Comparison of ENCODE assay signal across 12 cellular contexts in genomic region chr1:209742409-209743144, GRCh38. TPM values are rescaled to one million over a fixed set of nuclear protein-coding genes. Genes with fewer than 3 reads are reported as not detected.
DNase-seq lines count a peak whose midpoint lies in the region; ATAC-seq and TF ChIP-seq lines count a peak whose summit lies in the region.
"Had no signal": no experiment of that assay in that cellular context is flagged by ENCODE, and none has a peak within 500 bp of the region (broad histone marks: within the 10 kb centered on the region; RNA-seq: fewer than 3 reads in every experiment).

No MANE protein-coding gene starts in this region.

- H3K27ac ChIP-seq in lower lobe of right lung: peak overlapping the region; percentile 47
- H3K27ac ChIP-seq in thoracic aorta: no peak overlapping the region

- peaks cover 60% of the 10 kb centered on the region for H3K4me1 Mint-ChIP-seq in activated CD4-positive, alpha-beta memory T cell treated with anti-CD3 and anti-CD28 coated beads for 36 hours (ENCODE audit: low read depth)
- H3K4me1 Mint-ChIP-seq in activated CD4-positive, alpha-beta memory T cell treated with anti-CD3 and anti-CD28 coated beads, Interleukin-2, amount 10 ng/mL, durations not matched to agents 7 days and 5 days: peaks cover 44% of the 10 kb centered on the region

- H3K9me3 ChIP-seq in lower lobe of right lung (no peaks in the 10 kb centered on the region), thoracic aorta (no peaks in the 10 kb centered on the region)
- H3K9me3 ChIP-seq: BE2C, upper lobe of left lung had no signal

- H3K9me3 Mint-ChIP-seq in activated CD4-positive, alpha-beta memory T cell treated with anti-CD3 and anti-CD28 coated beads for 36 hours: no peaks in the 10 kb centered on the region
- H3K9me3 Mint-ChIP-seq in activated CD4-positive, alpha-beta memory T cell treated with anti-CD3 and anti-CD28 coated beads, Interleukin-2, amount 10 ng/mL, durations not matched to agents 7 days and 5 days: no peaks in the 10 kb centered on the region
- H3K9me3 Mint-ChIP-seq: H9 had no signal

- H3K27me3 Mint-ChIP-seq in activated CD4-positive, alpha-beta memory T cell treated with anti-CD3 and anti-CD28 coated beads for 36 hours: no peaks in the 10 kb centered on the region
- H3K27me3 Mint-ChIP-seq in activated CD4-positive, alpha-beta memory T cell treated with anti-CD3 and anti-CD28 coated beads, Interleukin-2, amount 10 ng/mL, durations not matched to agents 7 days and 5 days: no peaks in the 10 kb centered on the region

- H3K4me3 Mint-ChIP-seq in activated CD4-positive, alpha-beta memory T cell treated with anti-CD3 and anti-CD28 coated beads for 36 hours: no peak overlapping the region
- H3K4me3 Mint-ChIP-seq in activated CD4-positive, alpha-beta memory T cell treated with anti-CD3 and anti-CD28 coated beads, Interleukin-2, amount 10 ng/mL, durations not matched to agents 7 days and 5 days: no peak overlapping the region
- H3K4me3 Mint-ChIP-seq: H9 had no signal

- no peak for DNase-seq in activated CD4-positive, alpha-beta memory T cell treated with anti-CD3 and anti-CD28 coated beads for 36 hours
- DNase-seq in activated CD4-positive, alpha-beta memory T cell treated with anti-CD3 and anti-CD28 coated beads, Interleukin-2, amount 10 ng/mL, durations not matched to agents 7 days and 5 days: no peak
- DNase-seq in cardiac fibroblast (ENCODE audit: low read depth in 2 of 2) (peak; percentile 76 to 89), lower lobe of right lung (no peak), thoracic aorta (ENCODE audit: low spot score) (no peak), NCI-H146 treated with DMSO at 0.1 percent for 48 hours (lab: John Stamatoyannopoulos, UW; ENCODE audit: unreplicated experiment) (no peak)
- DNase-seq: BE2C, H9, upper lobe of left lung had no signal

- H3K27me3 ChIP-seq in lower lobe of right lung (ENCODE audit: low read depth) (no peaks in the 10 kb centered on the region), thoracic aorta (replicated peaks; ENCODE audit: insufficient read depth) (no peaks in the 10 kb centered on the region)
- H3K27me3 ChIP-seq: BE2C, upper lobe of left lung had no signal

- H3K36me3 Mint-ChIP-seq in activated CD4-positive, alpha-beta memory T cell treated with anti-CD3 and anti-CD28 coated beads for 36 hours: no peaks in the 10 kb centered on the region
- no peaks in the 10 kb centered on the region for H3K36me3 Mint-ChIP-seq in activated CD4-positive, alpha-beta memory T cell treated with anti-CD3 and anti-CD28 coated beads, Interleukin-2, amount 10 ng/mL, durations not matched to agents 7 days and 5 days (ENCODE audit: low read depth)

- no peak overlapping the region for H3K4me3 ChIP-seq in cardiac fibroblast (replicated peaks in 1 of 2; ENCODE audit: low read depth in 2 of 2, low read length in 2 of 2)
- H3K4me3 ChIP-seq in lower lobe of right lung: peak overlapping the region; percentile 22
- peak overlapping the region; percentile 35 for H3K4me3 ChIP-seq in thoracic aorta
- H3K4me3 ChIP-seq: smooth muscle cell, upper lobe of left lung had no signal

- CTCF ChIA-PET in activated CD4-positive, alpha-beta memory T cell treated with anti-CD3 and anti-CD28 coated beads for 36 hours (lab: Charles Lee): interaction anchor here (1.1 to 1.2 kb wide), 2 partner anchors 14 to 26 kb away, joined by 3 read pairs; no protein-coding TSS in a partner anchor
- CTCF ChIA-PET in activated CD4-positive, alpha-beta memory T cell treated with anti-CD3 and anti-CD28 coated beads, Interleukin-2, amount 10 ng/mL, durations not matched to agents 7 days and 5 days (lab: Charles Lee): interaction anchor here (1.9 to 2.0 kb wide), 2 partner anchors 162 to 173 kb away, joined by 5 to 7 read pairs; no protein-coding TSS in a partner anchor

- TF ChIP-seq CTCF in cardiac fibroblast (IDR thresholded peaks at IDR 0.05; ENCODE audit: low read depth, low read length): no peak
- TF ChIP-seq CTCF in lower lobe of right lung (IDR thresholded peaks at IDR 0.05): no peak
- no peak for TF ChIP-seq CTCF in thoracic aorta (IDR thresholded peaks at IDR 0.05)

- no peaks in the 10 kb centered on the region for H3K4me1 ChIP-seq in lower lobe of right lung
- no peaks in the 10 kb centered on the region for H3K4me1 ChIP-seq in thoracic aorta (ENCODE audit: control insufficient read depth in 1 of 2, low read depth in 2 of 2)

- H3K36me3 ChIP-seq in lower lobe of right lung: no peaks in the 10 kb centered on the region
- H3K36me3 ChIP-seq in thoracic aorta: no peaks in the 10 kb centered on the region
- H3K36me3 ChIP-seq: BE2C, upper lobe of left lung had no signal

- POLR2A ChIA-PET in activated CD4-positive, alpha-beta memory T cell treated with anti-CD3 and anti-CD28 coated beads for 36 hours (lab: Charles Lee): interaction anchor here (1.2 to 1.5 kb wide), 2 partner anchors 15 kb away, joined by 3 to 4 read pairs; no protein-coding TSS in a partner anchor
- POLR2A ChIA-PET in activated CD4-positive, alpha-beta memory T cell treated with anti-CD3 and anti-CD28 coated beads, Interleukin-2, amount 10 ng/mL, durations not matched to agents 7 days and 5 days (lab: Charles Lee): interaction anchor here (1.1 to 2.2 kb wide), 2 partner anchors 8 to 13 kb away, joined by 3 to 13 read pairs; partner anchors contain the start of gene TRAF3IP3

- peak overlapping the region; percentile 79 for H3K27ac Mint-ChIP-seq in activated CD4-positive, alpha-beta memory T cell treated with anti-CD3 and anti-CD28 coated beads for 36 hours
- H3K27ac Mint-ChIP-seq in activated CD4-positive, alpha-beta memory T cell treated with anti-CD3 and anti-CD28 coated beads, Interleukin-2, amount 10 ng/mL, durations not matched to agents 7 days and 5 days: no peak overlapping the region
- H3K27ac Mint-ChIP-seq: H9 had no signal

- intact Hi-C loops in activated CD4-positive, alpha-beta memory T cell treated with anti-CD3 and anti-CD28 coated beads for 36 hours (cut with micrococcal nuclease): no loop called here
- intact Hi-C loops in lower lobe of right lung (cut with DNase I): no loop called here

- ATAC-seq in lower lobe of right lung (peak in 1 of 2 donors; percentile 51), thoracic aorta (ENCODE audit: insufficient number of reproducible peaks, low FRiP score, low read depth) (no peak), HG02642 (IDR thresholded peaks at IDR 0.05; ENCODE audit: poor library complexity, unreplicated experiment) (no peak), GM21390 (IDR thresholded peaks at IDR 0.05; ENCODE audit: unreplicated experiment) (no peak)

RNA-seq across cellular contexts. Expression of gene TRAF3IP3, which starts 13.3 kb away (rescaled TPM):
- total RNA-seq in activated CD4-positive, alpha-beta memory T cell treated with anti-CD3 and anti-CD28 coated beads for 36 hours: 100 to 1,000 TPM; 212 to 217 TPM
- 100 to 1,000 TPM; 421 to 422 TPM for total RNA-seq in activated CD4-positive, alpha-beta memory T cell treated with anti-CD3 and anti-CD28 coated beads, Interleukin-2, amount 10 ng/mL, durations not matched to agents 7 days and 5 days
- 12.4 TPM for total RNA-seq in lower lobe of right lung
- 10 to 100 TPM in 1 of 2 donors, 1 to 10 TPM in 1; 3.3 to 12.3 TPM for total RNA-seq in thoracic aorta
- total RNA-seq: H9 had no signal

RNA-seq across cellular contexts. Expression of gene HSD11B1, which starts 37.9 kb away (rescaled TPM):
- total RNA-seq in activated CD4-positive, alpha-beta memory T cell treated with anti-CD3 and anti-CD28 coated beads for 36 hours: 10 to 100 TPM; 22.4 to 23.9 TPM
- 10 to 100 TPM in 1 of 2 experiments, 1 to 10 TPM in 1; 8.7 to 11.4 TPM for total RNA-seq in activated CD4-positive, alpha-beta memory T cell treated with anti-CD3 and anti-CD28 coated beads, Interleukin-2, amount 10 ng/mL, durations not matched to agents 7 days and 5 days
- total RNA-seq in lower lobe of right lung: 11.6 TPM
- 10 to 100 TPM; 15.7 to 24.4 TPM for total RNA-seq in thoracic aorta
- total RNA-seq: H9, smooth muscle cell had no signal

RNA-seq across cellular contexts. Expression of gene C1orf74, which starts 41.8 kb away (rescaled TPM):
- 1 to 10 TPM; 3.5 to 3.9 TPM for total RNA-seq in activated CD4-positive, alpha-beta memory T cell treated with anti-CD3 and anti-CD28 coated beads for 36 hours
- total RNA-seq in activated CD4-positive, alpha-beta memory T cell treated with anti-CD3 and anti-CD28 coated beads, Interleukin-2, amount 10 ng/mL, durations not matched to agents 7 days and 5 days: 1 to 10 TPM; 2.1 to 2.2 TPM
- total RNA-seq in lower lobe of right lung: 1.6 TPM
- 1 to 10 TPM; 1.5 to 1.6 TPM for total RNA-seq in thoracic aorta

Comparison
In these comparisons a context has a peak if more than half of its experiments do, and no peak if none do; other contexts are left out.
1. DNase-seq: peak in cardiac fibroblast (2 of 2); none in activated CD4-positive, alpha-beta memory T cell treated with anti-CD3 and anti-CD28 coated beads for 36 hours (single experiment), activated CD4-positive, alpha-beta memory T cell treated with anti-CD3 and anti-CD28 coated beads, Interleukin-2, amount 10 ng/mL, durations not matched to agents 7 days and 5 days (single experiment), lower lobe of right lung (single experiment), thoracic aorta (single experiment) and NCI-H146 treated with DMSO at 0.1 percent for 48 hours (single experiment).
2. H3K4me3 ChIP-seq: peak in lower lobe of right lung (single experiment) and thoracic aorta (single experiment); none in cardiac fibroblast (0 of 2).
3. RNA of gene TRAF3IP3, which starts 13.3 kb away (total RNA-seq): 421 to 422 TPM in activated CD4-positive, alpha-beta memory T cell treated with anti-CD3 and anti-CD28 coated beads, Interleukin-2, amount 10 ng/mL, durations not matched to agents 7 days and 5 days and 212 to 217 TPM in activated CD4-positive, alpha-beta memory T cell treated with anti-CD3 and anti-CD28 coated beads for 36 hours; 12.4 TPM in lower lobe of right lung (single experiment) and 3.3 to 12.3 TPM in thoracic aorta; every median in the first group is over 10 times any median in the second.